Comparison of ENCODE assay signal across 1 cellular context in genomic region chr15:63191895-63192603, GRCh38.
TF ChIP-seq lines count a peak whose summit lies in the region.

No MANE protein-coding gene starts in this region.

TF ChIP-seq in GM12878, 131 proteins besides CTCF, POLR2A, EP300 and RAD21 (continued from another document):
- TF ChIP-seq PBX3 (IDR thresholded peaks at IDR 0.05; ENCODE audit: insufficient replicate concordance, low read depth, low read length) (no peak), HDGF (IDR thresholded peaks at IDR 0.05) (no peak), FOS (IDR thresholded peaks at IDR 0.05; ENCODE audit: borderline replicate concordance, extremely low read depth, insufficient read length) (no peak)
- TF ChIP-seq, protein P1, sequence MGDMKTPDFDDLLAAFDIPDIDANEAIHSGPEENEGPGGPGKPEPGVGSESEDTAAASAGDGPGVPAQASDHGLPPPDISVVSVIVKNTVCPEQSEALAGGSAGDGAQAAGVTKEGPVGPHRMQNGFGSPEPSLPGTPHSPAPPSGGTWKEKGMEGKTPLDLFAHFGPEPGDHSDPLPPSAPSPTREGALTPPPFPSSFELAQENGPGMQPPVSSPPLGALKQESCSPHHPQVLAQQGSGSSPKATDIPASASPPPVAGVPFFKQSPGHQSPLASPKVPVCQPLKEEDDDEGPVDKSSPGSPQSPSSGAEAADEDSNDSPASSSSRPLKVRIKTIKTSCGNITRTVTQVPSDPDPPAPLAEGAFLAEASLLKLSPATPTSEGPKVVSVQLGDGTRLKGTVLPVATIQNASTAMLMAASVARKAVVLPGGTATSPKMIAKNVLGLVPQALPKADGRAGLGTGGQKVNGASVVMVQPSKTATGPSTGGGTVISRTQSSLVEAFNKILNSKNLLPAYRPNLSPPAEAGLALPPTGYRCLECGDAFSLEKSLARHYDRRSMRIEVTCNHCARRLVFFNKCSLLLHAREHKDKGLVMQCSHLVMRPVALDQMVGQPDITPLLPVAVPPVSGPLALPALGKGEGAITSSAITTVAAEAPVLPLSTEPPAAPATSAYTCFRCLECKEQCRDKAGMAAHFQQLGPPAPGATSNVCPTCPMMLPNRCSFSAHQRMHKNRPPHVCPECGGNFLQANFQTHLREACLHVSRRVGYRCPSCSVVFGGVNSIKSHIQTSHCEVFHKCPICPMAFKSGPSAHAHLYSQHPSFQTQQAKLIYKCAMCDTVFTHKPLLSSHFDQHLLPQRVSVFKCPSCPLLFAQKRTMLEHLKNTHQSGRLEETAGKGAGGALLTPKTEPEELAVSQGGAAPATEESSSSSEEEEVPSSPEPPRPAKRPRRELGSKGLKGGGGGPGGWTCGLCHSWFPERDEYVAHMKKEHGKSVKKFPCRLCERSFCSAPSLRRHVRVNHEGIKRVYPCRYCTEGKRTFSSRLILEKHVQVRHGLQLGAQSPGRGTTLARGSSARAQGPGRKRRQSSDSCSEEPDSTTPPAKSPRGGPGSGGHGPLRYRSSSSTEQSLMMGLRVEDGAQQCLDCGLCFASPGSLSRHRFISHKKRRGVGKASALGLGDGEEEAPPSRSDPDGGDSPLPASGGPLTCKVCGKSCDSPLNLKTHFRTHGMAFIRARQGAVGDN (IDR thresholded peaks at IDR 0.05): no peak
